39 cellular contexts compared by ENCODE assay signal in the genomic region with DNA sequence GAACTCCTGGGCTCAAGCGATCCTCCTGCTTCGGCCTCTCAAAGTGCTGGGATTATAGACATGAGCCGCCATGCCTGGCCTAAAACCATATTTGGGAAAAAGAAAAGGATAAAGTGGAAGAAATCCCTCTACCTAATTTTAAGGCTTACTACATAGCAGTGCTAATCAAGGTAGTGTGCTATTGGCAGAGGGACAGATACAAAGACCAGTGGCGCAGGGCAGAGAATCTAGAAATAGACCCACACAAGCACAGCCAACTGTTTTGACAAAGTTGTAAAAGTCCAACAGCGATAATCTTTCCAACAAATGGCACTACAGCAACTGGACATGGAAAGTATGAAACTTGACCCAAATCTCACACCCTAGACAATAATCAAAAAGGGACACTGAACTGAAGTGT.
"Had no signal": no experiment of that assay in that cellular context is flagged by ENCODE, and none has a peak within 500 bp of the region (broad histone marks: within the 10 kb centered on the region; RNA-seq: fewer than 3 reads in every experiment).

No MANE protein-coding gene starts in this region.

- H3K36me3 ChIP-seq: adrenal gland, brain microvascular endothelial cell, breast epithelium, cardiac muscle cell had no signal

- H3K36me3 Mint-ChIP-seq: activated CD4-positive, alpha-beta memory T cell treated with anti-CD3 and anti-CD28 coated beads for 36 hours; activated naive CD4-positive, alpha-beta T cell treated with anti-CD3 and anti-CD28 coated beads, Interleukin-2, amount 50 U/mL, for 72 hours; activated naive CD8-positive, alpha-beta T cell treated with anti-CD3 and anti-CD28 coated beads for 36 hours had no signal

- H3K27me3 ChIP-seq: adrenal gland, body of pancreas, brain microvascular endothelial cell, breast epithelium, cardiac muscle cell had no signal

- H3K4me1 ChIP-seq: adrenal gland, body of pancreas, breast epithelium had no signal

- H3K4me1 Mint-ChIP-seq: activated B cell treated with CpG ODN at 0.5 μM for 24 hours; activated CD4-positive, alpha-beta T cell treated with anti-CD3 and anti-CD28 coated beads, Interleukin-2, amount 10 ng/mL, durations not matched to agents 24 days and 14 days; activated naive CD8-positive, alpha-beta T cell treated with anti-CD3 and anti-CD28 coated beads for 36 hours; activated T-helper 17 cell treated with anti-CD3 and anti-CD28 coated beads, Interleukin-2, amount 50 U/mL, for 72 hours had no signal

- ATAC-seq: activated CD8-positive, alpha-beta T cell treated with anti-CD3 and anti-CD28 coated beads for 36 hours; activated naive CD4-positive, alpha-beta T cell treated with anti-CD3 and anti-CD28 coated beads, Interleukin-2, amount 50 U/mL, for 72 hours; activated T-cell treated with anti-CD3 and anti-CD28 coated beads, Interleukin-2, amount 50 U/mL, for 4 hours; activated T-cell treated with anti-CD3 and anti-CD28 coated beads, Interleukin-2, amount 50 U/mL, for 72 hours; activated T-helper 17 cell treated with anti-CD3 and anti-CD28 coated beads, Interleukin-2, amount 50 U/mL, for 72 hours; body of pancreas had no signal

- H3K27me3 Mint-ChIP-seq: activated B cell treated with CpG ODN at 0.5 μM for 24 hours; activated CD4-positive, alpha-beta memory T cell treated with anti-CD3 and anti-CD28 coated beads for 36 hours; activated CD8-positive, alpha-beta T cell treated with anti-CD3 and anti-CD28 coated beads for 36 hours had no signal

- FAIRE-seq: astrocyte, TTC549 had no signal

- H3K9me3 ChIP-seq: adrenal gland, body of pancreas, breast epithelium had no signal

- H3K27ac Mint-ChIP-seq: activated B cell treated with CpG ODN at 0.5 μM for 24 hours; activated CD4-positive, alpha-beta memory T cell treated with anti-CD3 and anti-CD28 coated beads for 36 hours; activated CD4-positive, alpha-beta T cell treated with anti-CD3 and anti-CD28 coated beads, Interleukin-2, amount 10 ng/mL, durations not matched to agents 24 days and 14 days; activated CD8-positive, alpha-beta T cell treated with anti-CD3 and anti-CD28 coated beads for 36 hours; activated naive CD4-positive, alpha-beta T cell treated with anti-CD3 and anti-CD28 coated beads for 36 hours; activated naive CD4-positive, alpha-beta T cell treated with anti-CD3 and anti-CD28 coated beads, Interleukin-2, amount 50 U/mL, for 72 hours; activated naive CD8-positive, alpha-beta T cell treated with anti-CD3 and anti-CD28 coated beads for 36 hours; activated T-cell treated with anti-CD3 and anti-CD28 coated beads, Interleukin-2, amount 50 U/mL, for 72 hours; activated T-helper 1 cell treated with anti-CD3 and anti-CD28 coated beads, Interleukin-12 subunit alpha, Interleukin-12 subunit beta, Interleukin-2, Interleukin-4 antibody, amounts not matched to agents 30 ng/mL and 10 ng/mL and 1 ng/mL, durations not matched to agents 14 hours and 24 hours and 36 hours; activated T-helper 17 cell treated with anti-CD3 and anti-CD28 coated beads, Interleukin-2, amount 50 U/mL, for 72 hours; T-helper 1 cell treated with Interleukin-12 subunit alpha and Interleukin-12 subunit beta and Interleukin-4 antibody, amounts not matched to agents 30 μg/mL and 1 μg/mL, for 36 hours; T-helper 2 cell treated with Interferon-gamma antibody and Interleukin-4, amounts not matched to agents 5 μg/mL and 100 μg/mL, for 36 hours had no signal

- H3K9me3 Mint-ChIP-seq: activated CD4-positive, alpha-beta memory T cell treated with anti-CD3 and anti-CD28 coated beads for 36 hours; activated CD4-positive, alpha-beta T cell treated with anti-CD3 and anti-CD28 coated beads, Interleukin-2, amount 10 ng/mL, durations not matched to agents 24 days and 14 days; activated CD8-positive, alpha-beta T cell treated with anti-CD3 and anti-CD28 coated beads for 36 hours; activated naive CD4-positive, alpha-beta T cell treated with anti-CD3 and anti-CD28 coated beads for 36 hours; activated naive CD4-positive, alpha-beta T cell treated with anti-CD3 and anti-CD28 coated beads, Interleukin-2, amount 50 U/mL, for 72 hours; activated naive CD8-positive, alpha-beta T cell treated with anti-CD3 and anti-CD28 coated beads for 36 hours; activated T-cell treated with anti-CD3 and anti-CD28 coated beads, Interleukin-2, amount 50 U/mL, for 4 hours; activated T-helper 1 cell treated with anti-CD3 and anti-CD28 coated beads, Interleukin-12 subunit alpha, Interleukin-12 subunit beta, Interleukin-2, Interleukin-4 antibody, amounts not matched to agents 30 ng/mL and 10 ng/mL and 1 ng/mL, durations not matched to agents 14 hours and 24 hours and 36 hours; activated T-helper 17 cell treated with anti-CD3 and anti-CD28 coated beads, Interleukin-2, amount 50 U/mL, for 72 hours; T-helper 1 cell treated with Interleukin-12 subunit alpha and Interleukin-12 subunit beta and Interleukin-4 antibody, amounts not matched to agents 30 μg/mL and 1 μg/mL, for 36 hours; T-helper 2 cell treated with Interferon-gamma antibody and Interleukin-4, amounts not matched to agents 5 μg/mL and 100 μg/mL, for 36 hours had no signal

- DNase-seq: activated B cell treated with CpG ODN at 0.5 μM for 24 hours; activated CD4-positive, alpha-beta memory T cell treated with anti-CD3 and anti-CD28 coated beads for 36 hours; activated CD4-positive, alpha-beta T cell treated with anti-CD3 and anti-CD28 coated beads for 4 hours; activated CD4-positive, alpha-beta T cell treated with anti-CD3 and anti-CD28 coated beads, Interleukin-2, amount 10 ng/mL, durations not matched to agents 24 days and 14 days; activated CD4-positive, alpha-beta T cell treated with anti-CD3 and anti-CD28 coated beads, Interleukin-2, amount 50 U/mL, for 1 hour; activated CD4-positive, alpha-beta T cell treated with anti-CD3 and anti-CD28 coated beads, Interleukin-2, amount 50 U/mL, for 4 hours; activated CD4-positive, CD25-positive, alpha-beta regulatory T cell treated with anti-CD3 and anti-CD28 coated beads, Interleukin-2, amount 50 U/mL, for 72 hours; activated CD8-positive, alpha-beta memory T cell treated with anti-CD3 and anti-CD28 coated beads, Interleukin-2, amount 50 U/mL, for 4 hours; activated CD8-positive, alpha-beta T cell treated with anti-CD3 and anti-CD28 coated beads for 36 hours; activated effector memory CD4-positive, alpha-beta T cell treated with anti-CD3 and anti-CD28 coated beads, Interleukin-2, amount 50 U/mL, for 16 hours; activated gamma-delta T cell treated with Interleukin-2 at 50 U/mL for 16 hours; activated naive CD4-positive, alpha-beta T cell; activated naive CD4-positive, alpha-beta T cell treated with anti-CD3 and anti-CD28 coated beads for 36 hours; activated naive CD4-positive, alpha-beta T cell treated with anti-CD3 and anti-CD28 coated beads, Interleukin-2, amount 50 U/mL, for 16 hours; activated naive CD8-positive, alpha-beta T cell treated with anti-CD3 and anti-CD28 coated beads for 36 hours; activated T-cell treated with anti-CD3 and anti-CD28 coated beads for 4 hours; activated T-cell treated with anti-CD3 and anti-CD28 coated beads, Interleukin-2, amount 50 U/mL, for 1 hour; activated T-cell treated with anti-CD3 and anti-CD28 coated beads, Interleukin-2, amount 50 U/mL, for 4 hours; activated T-cell treated with anti-CD3 and anti-CD28 coated beads, Interleukin-2, amount 50 U/mL, for 72 hours; adrenal gland; amniotic stem cell; aorta; body of pancreas; brain microvascular endothelial cell; central memory CD4-positive, alpha-beta T cell; SW 1271; T-helper 1 cell; T-helper 2 cell; T-helper 9 cell had no signal

- H3K4me3 ChIP-seq: adrenal gland, body of pancreas, breast epithelium, cardiac muscle cell had no signal

- H3K27ac ChIP-seq: adrenal gland, body of pancreas, brain microvascular endothelial cell, breast epithelium, cardiac muscle cell, VCaP had no signal

- H3K4me3 Mint-ChIP-seq: activated B cell treated with CpG ODN at 0.5 μM for 24 hours; activated CD4-positive, alpha-beta memory T cell treated with anti-CD3 and anti-CD28 coated beads for 36 hours; activated CD4-positive, alpha-beta T cell treated with anti-CD3 and anti-CD28 coated beads, Interleukin-2, amount 10 ng/mL, durations not matched to agents 24 days and 14 days; activated CD8-positive, alpha-beta T cell treated with anti-CD3 and anti-CD28 coated beads for 36 hours; activated naive CD4-positive, alpha-beta T cell treated with anti-CD3 and anti-CD28 coated beads for 36 hours; activated naive CD8-positive, alpha-beta T cell treated with anti-CD3 and anti-CD28 coated beads for 36 hours; activated T-cell treated with anti-CD3 and anti-CD28 coated beads, Interleukin-2, amount 50 U/mL, for 4 hours; activated T-cell treated with anti-CD3 and anti-CD28 coated beads, Interleukin-2, amount 50 U/mL, for 72 hours; activated T-helper 1 cell treated with anti-CD3 and anti-CD28 coated beads, Interleukin-12 subunit alpha, Interleukin-12 subunit beta, Interleukin-2, Interleukin-4 antibody, amounts not matched to agents 30 ng/mL and 10 ng/mL and 1 ng/mL, durations not matched to agents 14 hours and 24 hours and 36 hours; activated T-helper 17 cell treated with anti-CD3 and anti-CD28 coated beads, Interleukin-2, amount 50 U/mL, for 72 hours; T-helper 1 cell treated with Interleukin-12 subunit alpha and Interleukin-12 subunit beta and Interleukin-4 antibody, amounts not matched to agents 30 μg/mL and 1 μg/mL, for 36 hours; T-helper 2 cell treated with Interferon-gamma antibody and Interleukin-4, amounts not matched to agents 5 μg/mL and 100 μg/mL, for 36 hours had no signal
